ENCODE assay signal across 19 cellular contexts in the genomic region with DNA sequence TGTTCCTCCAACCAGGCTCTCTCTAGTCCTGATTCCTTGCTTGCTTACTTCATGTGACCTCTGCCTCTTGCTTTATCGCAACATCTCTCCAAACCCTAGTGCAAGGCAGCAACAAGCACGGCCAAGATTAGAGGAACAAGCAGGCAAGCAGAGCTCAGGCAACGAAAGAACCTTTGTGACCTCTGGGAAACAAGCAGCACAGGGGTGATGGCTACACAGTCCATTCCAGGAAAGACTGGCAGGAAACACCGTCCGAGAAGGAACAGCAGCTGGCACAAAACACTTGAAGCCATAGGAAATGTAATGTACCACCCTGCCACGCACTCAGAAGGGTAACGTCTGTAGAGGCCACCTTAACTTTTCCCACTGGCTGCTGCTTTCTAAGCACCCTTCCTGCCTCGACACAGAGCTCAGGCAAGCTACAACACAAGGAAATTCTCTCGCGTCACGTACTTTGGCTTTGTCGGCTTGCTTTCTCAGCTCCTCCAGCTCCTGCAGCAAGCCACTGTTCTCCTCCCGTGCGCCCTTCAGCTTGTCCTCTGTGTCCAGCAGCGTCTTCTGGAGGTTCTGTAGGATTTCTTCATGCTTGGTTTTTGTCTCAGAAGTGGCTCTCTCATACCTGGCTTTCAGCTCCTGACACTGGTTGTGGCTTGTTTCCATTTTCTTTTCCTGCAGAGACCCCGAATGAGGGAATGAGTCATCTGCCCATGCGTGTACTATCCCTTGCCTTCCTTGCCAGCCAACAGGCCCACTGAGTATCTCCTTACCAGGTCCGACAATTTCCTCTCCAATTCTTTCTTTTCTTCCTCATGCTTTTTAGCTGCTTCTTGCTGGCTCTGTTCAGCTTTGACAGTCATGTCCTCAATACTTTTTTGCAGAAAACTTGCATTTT.
A peak's percentile ranks its signal among the peaks of the same experiment; 100 is the strongest.
DNase-seq lines count a peak whose midpoint lies in the region; ATAC-seq, FAIRE-seq and TF ChIP-seq lines count a peak whose summit lies in the region.
"Had no signal": no experiment of that assay in that cellular context is flagged by ENCODE, and none has a peak within 500 bp of the region (broad histone marks: within the 10 kb centered on the region; RNA-seq: fewer than 3 reads in every experiment).

No MANE protein-coding gene starts in this region.

- H3K4me3 Mint-ChIP-seq in activated CD8-positive, alpha-beta memory T cell treated with anti-CD3 and anti-CD28 coated beads, Interleukin-2, amount 10 ng/mL, durations not matched to agents 7 days and 5 days: no peak overlapping the region
- H3K4me3 Mint-ChIP-seq: brain, mesothelial cell of epicardium had no signal

- peak overlapping the region; percentile 17 for H3K27ac Mint-ChIP-seq in activated CD8-positive, alpha-beta memory T cell treated with anti-CD3 and anti-CD28 coated beads, Interleukin-2, amount 10 ng/mL, durations not matched to agents 7 days and 5 days
- H3K27ac Mint-ChIP-seq: brain, mesothelial cell of epicardium had no signal

- WGBS in GM12878 (ENCODE audit: insufficient coverage, insufficient replicate concordance, low lambda C conversion rate, missing lambda C conversion rate): 93% methylated on average over 18 of the region's 18 CpGs

- TF ChIP-seq CTCF in GM12878 (IDR thresholded peaks at IDR 0.05 in 2 of 3, conservative IDR thresholded peaks at IDR 0.05 in 1 of 3; ENCODE audit: control insufficient read depth in 2 of 3, extremely low read depth in 1 of 3, insufficient read depth in 1 of 3, low read depth in 3 of 3, low read length in 3 of 3): no peak
- TF ChIP-seq CTCF in omental fat pad (IDR thresholded peaks at IDR 0.05): no peak

- POLR2A ChIA-PET in GM12878 (lab: Charles Lee): interaction anchor here (0.6 to 0.7 kb wide), 4 partner anchors 10 to 788 kb away, joined by 3 to 7 read pairs (median 3); no protein-coding TSS in a partner anchor
- POLR2A ChIA-PET in HEK293T (lab: Yijun Ruan, JAX): no interaction called here

- H3K4me1 Mint-ChIP-seq in activated CD8-positive, alpha-beta memory T cell treated with anti-CD3 and anti-CD28 coated beads, Interleukin-2, amount 10 ng/mL, durations not matched to agents 7 days and 5 days: peaks cover 20% of the 10 kb centered on the region
- H3K4me1 Mint-ChIP-seq: brain, mesothelial cell of epicardium had no signal

- intact Hi-C loops in GM12878 (cut with micrococcal nuclease; ENCODE audit: unreplicated experiment): no loop called here

- H3K79me2 ChIP-seq in GM12878 (ENCODE audit: control insufficient read depth, insufficient read depth, low read length): no peaks in the 10 kb centered on the region

- FAIRE-seq in GM12878 (lab: Jason Lieb, UNC): no peak
- FAIRE-seq: islet of Langerhans had no signal

- H3K27me3 ChIP-seq in GM12878 (replicated peaks in 1 of 2; ENCODE audit: control insufficient read depth in 2 of 2, insufficient read depth in 2 of 2, low read length in 1 of 2): no peaks in the 10 kb centered on the region
- H3K27me3 ChIP-seq: dorsolateral prefrontal cortex, neutrophil had no signal

- no peak for DNase-seq in activated CD8-positive, alpha-beta memory T cell treated with anti-CD3 and anti-CD28 coated beads, Interleukin-2, amount 10 ng/mL, durations not matched to agents 7 days and 5 days
- no peak for DNase-seq in activated CD8-positive, alpha-beta memory T cell treated with anti-CD3 and anti-CD28 coated beads, Interleukin-2, amount 50 U/mL, for 48 hours
- peak; percentile 8 for DNase-seq in MV-4-11 (lab: John Stamatoyannopoulos, UW)
- DNase-seq in GM12878 (ENCODE audit: low read depth, low spot score): no peak
- DNase-seq in omental fat pad (ENCODE audit: low spot score): no peak
- DNase-seq in NOMO-1 treated with dmso at 0.1 percent for 144 hours (lab: John Stamatoyannopoulos, UW; ENCODE audit: unreplicated experiment): no peak
- DNase-seq in 8988T: no peak
- DNase-seq in HEK293T (ENCODE audit: extremely low spot score): no peak
- DNase-seq: activated CD4-positive, CD25-positive, alpha-beta regulatory T cell treated with anti-CD3 and anti-CD28 coated beads, Interleukin-2, amount 50 U/mL, for 72 hours; dorsolateral prefrontal cortex; head of caudate nucleus; Karpas-422; NCI-H1417 treated with DMSO at 0.1 percent for 48 hours; NCI-H2171 treated with DMSO at 0.1 percent for 48 hours had no signal

- no peaks in the 10 kb centered on the region for H3K4me1 ChIP-seq in GM12878 (ENCODE audit: control insufficient read depth, insufficient read depth, low read length)

- BruUV-seq in GM12878 (replicated peaks; lab: Mats Ljungman, UMichigan): TSS peak; percentile 54

- TF ChIP-seq RAD21 in GM12878 (IDR thresholded peaks at IDR 0.05; ENCODE audit: insufficient read depth, low read depth, low read length): no peak

- SMC1A ChIA-PET in GM12878 (lab: Charles Lee; ENCODE audit: uncharacterized antibody, unreplicated experiment): no interaction called here

- RAD21 ChIA-PET in GM12878 (lab: Charles Lee; ENCODE audit: unreplicated experiment): no interaction called here

- TF ChIP-seq EP300 in GM12878 (IDR thresholded peaks at IDR 0.05; ENCODE audit: borderline replicate concordance in 1 of 2, control insufficient read depth in 1 of 2, low read depth in 2 of 2, low read length in 2 of 2): no peak

- in situ Hi-C loops in GM12878 (cut with MboI): no loop called here

- no peak overlapping the region for H2AFZ ChIP-seq in GM12878 (ENCODE audit: control insufficient read depth, low read depth, low read length)

- H3K27me3 Mint-ChIP-seq in activated CD8-positive, alpha-beta memory T cell treated with anti-CD3 and anti-CD28 coated beads, Interleukin-2, amount 10 ng/mL, durations not matched to agents 7 days and 5 days: no peaks in the 10 kb centered on the region
- H3K27me3 Mint-ChIP-seq: brain had no signal

- no peak overlapping the region for H3K4me2 ChIP-seq in GM12878 (ENCODE audit: control insufficient read depth, insufficient read depth)

- no peaks in the 10 kb centered on the region for H3K9me3 ChIP-seq in GM12878 (replicated peaks; ENCODE audit: control insufficient read depth, insufficient read depth, low read length)
- H3K9me3 ChIP-seq: neutrophil had no signal

- CTCF ChIA-PET in activated CD8-positive, alpha-beta memory T cell treated with anti-CD3 and anti-CD28 coated beads, Interleukin-2, amount 10 ng/mL, durations not matched to agents 7 days and 5 days (lab: Charles Lee): interaction anchor here (0.8 to 1.6 kb wide), 3 partner anchors 8 to 143 kb away, joined by 3 to 9 read pairs (median 5); no protein-coding TSS in a partner anchor
- CTCF ChIA-PET in GM12878 (lab: Yijun Ruan, JAX): interaction anchor here (1.2 to 1.3 kb wide), 2 partner anchors 9 to 11 kb away, joined by 3 to 5 read pairs; no protein-coding TSS in a partner anchor
- CTCF ChIA-PET in HEK293T (lab: Yijun Ruan, JAX): no interaction called here

- peaks cover 7 to 12% of the 10 kb centered on the region in 2 experiments; a peak in 3 of 4 replicates for H3K36me3 ChIP-seq in GM12878 (ENCODE audit: control insufficient read depth in 2 of 2, insufficient read depth in 2 of 2, low read length in 1 of 2)

- no peak for TF ChIP-seq POLR2A in GM12878 (IDR thresholded peaks at IDR 0.05; ENCODE audit: low read depth, low read length)

- no peak for ATAC-seq in activated CD8-positive, alpha-beta memory T cell treated with anti-CD3 and anti-CD28 coated beads, Interleukin-2, amount 10 ng/mL, durations not matched to agents 7 days and 5 days
- no peak for ATAC-seq in GM12878
- ATAC-seq in omental fat pad (ENCODE audit: low FRiP score): peak; percentile 33

- H4K20me1 ChIP-seq in GM12878 (ENCODE audit: control insufficient read depth, insufficient read depth): no peaks in the 10 kb centered on the region

- peaks cover 16% of the 10 kb centered on the region for H3K36me3 Mint-ChIP-seq in activated CD8-positive, alpha-beta memory T cell treated with anti-CD3 and anti-CD28 coated beads, Interleukin-2, amount 10 ng/mL, durations not matched to agents 7 days and 5 days

- H3K9me3 Mint-ChIP-seq in activated CD8-positive, alpha-beta memory T cell treated with anti-CD3 and anti-CD28 coated beads, Interleukin-2, amount 10 ng/mL, durations not matched to agents 7 days and 5 days (ENCODE audit: low read depth): no peaks in the 10 kb centered on the region
- H3K9me3 Mint-ChIP-seq: brain, mesothelial cell of epicardium had no signal

- no peak overlapping the region for H3K9ac ChIP-seq in GM12878 (ENCODE audit: control insufficient read depth, insufficient read depth, low read length)

- no peak overlapping the region for H3K4me3 ChIP-seq in GM12878
- H3K4me3 ChIP-seq: dorsolateral prefrontal cortex had no signal

- H3K27ac ChIP-seq in GM12878 (ENCODE audit: control insufficient read depth, insufficient read depth): no peak overlapping the region
- H3K27ac ChIP-seq: HL-60, neutrophil had no signal

TF ChIP-seq in GM12878, 131 proteins besides CTCF, POLR2A, EP300 and RAD21 (continues in another document):
- TF ChIP-seq HCFC1 (IDR thresholded peaks at IDR 0.05; ENCODE audit: low read length) (no peak), HDAC2 (IDR thresholded peaks at IDR 0.05) (no peak)

TF ChIP-seq in HEK293T, 16 proteins besides CTCF, POLR2A, EP300 and RAD21:
- TF ChIP-seq SUZ12 (IDR thresholded peaks at IDR 0.05) (no peak), HDGF (IDR thresholded peaks at IDR 0.05; ENCODE audit: borderline replicate concordance) (no peak), BHLHE40 (IDR thresholded peaks at IDR 0.05; ENCODE audit: borderline replicate concordance) (no peak), ELF4 (IDR thresholded peaks at IDR 0.05) (no peak), FOXK2 (IDR thresholded peaks at IDR 0.05) (no peak), CTBP1 (IDR thresholded peaks at IDR 0.05; ENCODE audit: borderline replicate concordance) (no peak), ZNF384 (IDR thresholded peaks at IDR 0.05) (no peak), LEF1 (IDR thresholded peaks at IDR 0.05; ENCODE audit: borderline replicate concordance) (no peak), ARNT (IDR thresholded peaks at IDR 0.05) (no peak), TARDBP (IDR thresholded peaks at IDR 0.05) (no peak), SP1 (IDR thresholded peaks at IDR 0.05) (no peak), FOXM1 (IDR thresholded peaks at IDR 0.05; ENCODE audit: borderline replicate concordance) (no peak), L3MBTL2 (conservative IDR thresholded peaks at IDR 0.05) (no peak), NFRKB (IDR thresholded peaks at IDR 0.05) (no peak), FOXA1 (IDR thresholded peaks at IDR 0.05) (no peak)
- TF ChIP-seq, protein P1, sequence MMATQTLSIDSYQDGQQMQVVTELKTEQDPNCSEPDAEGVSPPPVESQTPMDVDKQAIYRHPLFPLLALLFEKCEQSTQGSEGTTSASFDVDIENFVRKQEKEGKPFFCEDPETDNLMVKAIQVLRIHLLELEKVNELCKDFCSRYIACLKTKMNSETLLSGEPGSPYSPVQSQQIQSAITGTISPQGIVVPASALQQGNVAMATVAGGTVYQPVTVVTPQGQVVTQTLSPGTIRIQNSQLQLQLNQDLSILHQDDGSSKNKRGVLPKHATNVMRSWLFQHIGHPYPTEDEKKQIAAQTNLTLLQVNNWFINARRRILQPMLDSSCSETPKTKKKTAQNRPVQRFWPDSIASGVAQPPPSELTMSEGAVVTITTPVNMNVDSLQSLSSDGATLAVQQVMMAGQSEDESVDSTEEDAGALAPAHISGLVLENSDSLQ (IDR thresholded peaks at IDR 0.05): no peak
